8 cellular contexts compared by ENCODE assay signal in the genomic region with DNA sequence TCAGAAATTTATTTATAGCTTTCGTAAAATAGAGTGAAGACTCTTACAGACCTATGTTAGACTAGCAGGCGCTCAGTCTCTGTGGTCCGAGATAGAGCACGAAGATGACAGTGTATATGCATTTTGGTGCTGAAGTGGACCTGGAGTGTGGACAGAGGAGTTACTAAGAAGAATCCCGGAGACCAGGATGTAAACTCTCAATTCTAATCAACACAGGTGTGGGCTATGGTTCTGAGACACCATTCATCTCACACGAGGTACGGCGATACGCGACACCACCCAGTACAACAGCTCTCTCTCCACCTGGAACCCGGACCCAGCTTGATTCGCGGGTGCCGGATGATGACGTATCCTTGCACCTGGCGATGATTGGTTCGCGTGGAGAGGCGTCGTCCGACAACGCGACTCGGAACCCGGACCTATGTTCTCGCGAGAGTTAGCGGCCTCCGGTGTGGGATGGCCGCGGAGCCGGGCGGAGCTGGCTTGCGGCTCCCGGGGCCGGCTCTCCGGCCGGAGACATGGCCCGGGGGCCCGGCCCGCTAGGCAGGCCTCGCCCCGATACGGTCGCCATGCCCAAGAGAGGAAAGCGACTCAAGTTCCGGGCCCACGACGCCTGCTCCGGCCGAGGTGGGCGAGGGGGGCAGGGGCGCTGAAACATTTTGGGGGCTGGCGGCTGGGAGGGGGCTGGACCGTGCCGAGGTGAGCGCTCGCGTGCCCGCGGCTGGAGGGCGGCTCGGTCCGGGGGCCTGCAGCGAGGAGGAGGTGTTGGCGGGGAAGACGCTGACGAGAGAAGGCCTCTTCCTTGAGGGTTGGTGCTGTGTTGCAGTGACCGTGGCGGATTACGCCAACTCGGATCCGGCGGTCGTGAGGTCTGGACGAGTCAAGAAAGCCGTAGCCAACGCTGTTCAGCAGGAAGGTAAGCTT. TPM values are rescaled to one million over a fixed set of nuclear protein-coding genes. Genes with fewer than 3 reads are reported as not detected.
DNase-seq lines count a peak whose midpoint lies in the region; ATAC-seq, FAIRE-seq and TF ChIP-seq lines count a peak whose summit lies in the region.

A gene with protein sequence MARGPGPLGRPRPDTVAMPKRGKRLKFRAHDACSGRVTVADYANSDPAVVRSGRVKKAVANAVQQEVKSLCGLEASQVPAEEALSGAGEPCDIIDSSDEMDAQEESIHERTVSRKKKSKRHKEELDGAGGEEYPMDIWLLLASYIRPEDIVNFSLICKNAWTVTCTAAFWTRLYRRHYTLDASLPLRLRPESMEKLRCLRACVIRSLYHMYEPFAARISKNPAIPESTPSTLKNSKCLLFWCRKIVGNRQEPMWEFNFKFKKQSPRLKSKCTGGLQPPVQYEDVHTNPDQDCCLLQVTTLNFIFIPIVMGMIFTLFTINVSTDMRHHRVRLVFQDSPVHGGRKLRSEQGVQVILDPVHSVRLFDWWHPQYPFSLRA (plus strand): TSS at position 427 of the 924 bp plus-strand sequence. CDS start 92 bp downstream, at position 519.

- peak; percentile 99 for FAIRE-seq in GM19239 (lab: Jason Lieb, UNC)

- no peaks in the 10 kb centered on the region for H3K9me3 ChIP-seq in colonic mucosa

- H3K36me3 ChIP-seq in colonic mucosa: peaks cover 6% of the 10 kb centered on the region

- TF ChIP-seq CTCF in colonic mucosa (IDR thresholded peaks at IDR 0.05): no peak

- H3K27me3 ChIP-seq in colonic mucosa: no peaks in the 10 kb centered on the region

- peak within 1 kb of the TSS; percentile 85 for H3K27ac ChIP-seq in colonic mucosa

- peak within 1 kb of the TSS; percentile 82 to 93 for H3K9ac ChIP-seq in colonic mucosa (ENCODE audit: low read depth in 2 of 2, low read length in 2 of 2)

- intact Hi-C loops in colonic mucosa (cut with DNase I): no loop called here

- H3K4me3 ChIP-seq in colonic mucosa: peak within 1 kb of the TSS; percentile 78

- H3K4me1 ChIP-seq in colonic mucosa: peaks cover 7% of the 10 kb centered on the region

- peak; percentile 98 for DNase-seq in Ammon's horn (ENCODE audit: low spot score)
- peak; percentile 73 for DNase-seq in GM19239 (ENCODE audit: insufficient read length, low spot score)
- DNase-seq in NCI-H526 (lab: John Stamatoyannopoulos, UW): peak; percentile 88 to 96
- DNase-seq in activated CD4-positive, alpha-beta T cell treated with anti-CD3 and anti-CD28 coated beads for 48 hours: peak; percentile 97
- peak; percentile 98 for DNase-seq in colonic mucosa
- peak; percentile 98 for DNase-seq in kidney tubule cell (ENCODE audit: low spot score)
- peak; percentile 83 to 92 (median 88) for DNase-seq in stimulated activated CD4-positive, alpha-beta T cell treated with anti-CD3 and anti-CD28 coated beads, Interleukin-1b, Interleukin-23, amount 100 ng/mL, for 24 hours (ENCODE audit: low read depth in 4 of 4, low spot score in 1 of 4)

- peak; percentile 88 for ATAC-seq in HG03457 (IDR thresholded peaks at IDR 0.05; ENCODE audit: unreplicated experiment)

RNA-seq across cellular contexts. Expression of the gene that starts here (rescaled TPM):
- 100 to 1,000 TPM; 117 to 134 TPM for total RNA-seq in colonic mucosa

Comparison
In these comparisons a context has a peak if more than half of its experiments do, and no peak if none do; other contexts are left out.
1. Peak in every context shown above with its lines: DNase-seq, ATAC-seq, H3K4me3 ChIP-seq and H3K27ac ChIP-seq.